In the genomic region with DNA sequence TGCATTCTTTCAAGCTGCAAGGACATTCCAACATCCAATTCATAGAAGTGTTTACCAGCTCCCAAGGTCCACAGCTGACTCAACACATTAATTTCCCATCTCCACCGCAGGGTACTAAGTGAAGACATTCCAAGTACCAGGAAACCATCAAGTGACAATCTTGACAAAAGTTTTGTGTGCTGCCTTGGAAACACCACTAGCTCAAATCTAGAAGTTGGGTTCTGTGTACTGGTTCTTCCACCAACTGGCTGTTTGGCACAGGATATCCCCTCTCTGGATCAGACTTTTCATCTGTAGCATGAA, we compare ENCODE assay signal across 21 cellular contexts. TPM values are rescaled to one million over a fixed set of nuclear protein-coding genes. Genes with fewer than 3 reads are reported as not detected.
"Had no signal": no experiment of that assay in that cellular context is flagged by ENCODE, and none has a peak within 500 bp of the region (broad histone marks: within the 10 kb centered on the region; RNA-seq: fewer than 3 reads in every experiment).

No MANE protein-coding gene starts in this region.

- H3K27ac Mint-ChIP-seq: activated naive CD4-positive, alpha-beta T cell treated with anti-CD3 and anti-CD28 coated beads, Interleukin-2, amount 50 U/mL, for 24 hours; activated T-cell treated with anti-CD3 and anti-CD28 coated beads, Interleukin-2, amount 50 U/mL, for 72 hours; effector memory CD8-positive, alpha-beta T cell; naive thymus-derived CD8-positive, alpha-beta T cell; stimulated activated effector memory CD8-positive, alpha-beta T cell treated with anti-CD3 and anti-CD28 coated beads, Interleukin-12 subunit alpha, Interleukin-12 subunit beta, amount 100 ng/mL, for 72 hours had no signal

- H3K9me3 Mint-ChIP-seq: activated naive CD4-positive, alpha-beta T cell treated with anti-CD3 and anti-CD28 coated beads, Interleukin-2, amount 50 U/mL, for 24 hours; activated T-cell treated with anti-CD3 and anti-CD28 coated beads, Interleukin-2, amount 50 U/mL, for 72 hours had no signal

- H3K36me3 Mint-ChIP-seq: activated naive CD4-positive, alpha-beta T cell treated with anti-CD3 and anti-CD28 coated beads, Interleukin-2, amount 50 U/mL, for 24 hours; naive thymus-derived CD8-positive, alpha-beta T cell; stimulated activated effector memory CD8-positive, alpha-beta T cell treated with anti-CD3 and anti-CD28 coated beads, Interleukin-12 subunit alpha, Interleukin-12 subunit beta, amount 100 ng/mL, for 72 hours had no signal

- H3K4me1 Mint-ChIP-seq: activated naive CD4-positive, alpha-beta T cell treated with anti-CD3 and anti-CD28 coated beads, Interleukin-2, amount 50 U/mL, for 24 hours; naive thymus-derived CD8-positive, alpha-beta T cell; stimulated activated effector memory CD8-positive, alpha-beta T cell treated with anti-CD3 and anti-CD28 coated beads, Interleukin-12 subunit alpha, Interleukin-12 subunit beta, amount 100 ng/mL, for 72 hours had no signal

- H3K4me3 ChIP-seq: cardiac muscle cell, psoas muscle, right lobe of liver, smooth muscle cell, stomach had no signal

- H3K27ac ChIP-seq: cardiac muscle cell, foreskin keratinocyte, psoas muscle, right lobe of liver, stomach, VCaP had no signal

- H3K4me1 ChIP-seq: foreskin keratinocyte, psoas muscle, stomach had no signal

- H3K9me3 ChIP-seq: psoas muscle, right lobe of liver, stomach had no signal

- H3K27me3 ChIP-seq: cardiac muscle cell, right lobe of liver, stomach had no signal

- ATAC-seq: activated T-cell treated with anti-CD3 and anti-CD28 coated beads, Interleukin-2, amount 50 U/mL, for 72 hours; effector memory CD8-positive, alpha-beta T cell; foreskin keratinocyte; left ventricle myocardium superior; naive thymus-derived CD8-positive, alpha-beta T cell; psoas muscle; right lobe of liver; stimulated activated effector memory CD8-positive, alpha-beta T cell treated with anti-CD3 and anti-CD28 coated beads, Interleukin-12 subunit alpha, Interleukin-12 subunit beta, amount 100 ng/mL, for 72 hours had no signal

- DNase-seq: activated CD4-positive, CD25-positive, alpha-beta regulatory T cell treated with anti-CD3 and anti-CD28 coated beads, Interleukin-2, amount 50 U/mL, for 72 hours; activated effector memory CD4-positive, alpha-beta T cell treated with anti-CD3 and anti-CD28 coated beads, Interleukin-2, amount 50 U/mL, for 16 hours; activated T-cell treated with anti-CD3 and anti-CD28 coated beads, Interleukin-2, amount 50 U/mL, for 72 hours; effector memory CD8-positive, alpha-beta T cell; foreskin keratinocyte; glutamatergic neuron; kidney; left ventricle myocardium superior; naive thymus-derived CD8-positive, alpha-beta T cell; psoas muscle; right lobe of liver; stimulated activated CD4-positive, alpha-beta T cell treated with anti-CD3 and anti-CD28 coated beads, Interleukin-4, amount 100 ng/mL, for 24 hours; stomach; trophoblast cell had no signal

- H3K4me3 Mint-ChIP-seq: activated naive CD4-positive, alpha-beta T cell treated with anti-CD3 and anti-CD28 coated beads, Interleukin-2, amount 50 U/mL, for 24 hours; activated T-cell treated with anti-CD3 and anti-CD28 coated beads, Interleukin-2, amount 50 U/mL, for 72 hours; effector memory CD8-positive, alpha-beta T cell; naive thymus-derived CD8-positive, alpha-beta T cell; stimulated activated effector memory CD8-positive, alpha-beta T cell treated with anti-CD3 and anti-CD28 coated beads, Interleukin-12 subunit alpha, Interleukin-12 subunit beta, amount 100 ng/mL, for 72 hours had no signal

- H3K4me2 ChIP-seq: smooth muscle cell had no signal

- H3K36me3 ChIP-seq: cardiac muscle cell, right lobe of liver, stomach had no signal

- H3K27me3 Mint-ChIP-seq: effector memory CD8-positive, alpha-beta T cell had no signal

RNA-seq across cellular contexts. Expression of a gene that starts 46.7 kb away (rescaled TPM):
- total RNA-seq: activated CD8-positive, alpha-beta memory T cell treated with anti-CD3 and anti-CD28 coated beads for 36 hours; naive thymus-derived CD8-positive, alpha-beta T cell; T-helper 1 cell treated with Interleukin-12 subunit alpha and Interleukin-12 subunit beta and Interleukin-4 antibody, amounts not matched to agents 30 ng/mL and 1 ng/mL, for 36 hours had no signal
- polyA plus RNA-seq: naive thymus-derived CD8-positive, alpha-beta T cell had no signal
